10 cellular contexts compared by ENCODE assay signal in the genomic region with DNA sequence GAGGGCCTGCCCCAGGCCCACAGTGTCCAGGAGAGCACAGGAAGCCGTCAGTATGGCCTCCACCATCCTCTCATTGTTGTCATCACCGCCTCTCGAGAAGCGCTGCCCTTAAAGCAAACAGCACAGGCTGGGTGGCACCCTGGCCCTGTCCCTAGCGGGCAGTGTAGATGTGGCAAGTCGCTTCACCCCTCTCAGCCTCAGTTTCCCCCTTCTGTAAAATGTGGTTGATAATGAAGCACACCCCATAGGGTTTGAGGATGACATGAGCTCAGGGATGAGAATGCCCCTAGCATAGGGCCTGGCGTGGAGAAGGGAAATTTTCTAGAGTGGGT. TPM values are rescaled to one million over a fixed set of nuclear protein-coding genes. Genes with fewer than 3 reads are reported as not detected.
DNase-seq lines count a peak whose midpoint lies in the region; ATAC-seq and TF ChIP-seq lines count a peak whose summit lies in the region.
"Had no signal": no experiment of that assay in that cellular context is flagged by ENCODE, and none has a peak within 500 bp of the region (broad histone marks: within the 10 kb centered on the region; RNA-seq: fewer than 3 reads in every experiment).

No MANE protein-coding gene starts in this region.

- H3K36me3 Mint-ChIP-seq in CD8-positive, alpha-beta T cell, result no peaks in the 10 kb centered on the region
- no peaks in the 10 kb centered on the region for H3K36me3 Mint-ChIP-seq in neural progenitor cell

- H3K9me1 ChIP-seq in IMR-90 (ENCODE audit: insufficient read depth, low read length), result no peaks in the 10 kb centered on the region

- no peak overlapping the region for H3K27ac ChIP-seq in CD8-positive, alpha-beta T cell (ENCODE audit: low read depth, low read length)
- H3K27ac ChIP-seq in IMR-90 (ENCODE audit: insufficient read depth, low read length) (no peak overlapping the region), cingulate gyrus (ENCODE audit: low read depth, low read length) (peak overlapping the region; percentile 92), neural progenitor cell (no peak overlapping the region)

- no peak overlapping the region for H3K18ac ChIP-seq in IMR-90 (ENCODE audit: low read depth, low read length)

- peaks cover 9% of the 10 kb centered on the region for H3K4me1 Mint-ChIP-seq in CD8-positive, alpha-beta T cell (ENCODE audit: low read depth)
- peaks cover 7% of the 10 kb centered on the region for H3K4me1 Mint-ChIP-seq in neural progenitor cell

- H3K9me3 Mint-ChIP-seq in CD8-positive, alpha-beta T cell, result no peaks in the 10 kb centered on the region
- no peaks in the 10 kb centered on the region for H3K9me3 Mint-ChIP-seq in neural progenitor cell

- BruUV-seq in IMR-90 (replicated peaks; lab: Mats Ljungman, UMichigan), result no TSS peak

- H3K4me1 ChIP-seq in CD8-positive, alpha-beta T cell (ENCODE audit: insufficient read depth, low read length), result peaks cover 6% of the 10 kb centered on the region
- peaks cover 3% of the 10 kb centered on the region; the same call in 1 of the 2 replicates for H3K4me1 ChIP-seq in IMR-90 (ENCODE audit: control insufficient read depth, insufficient read depth, low read length)
- no peaks in the 10 kb centered on the region for H3K4me1 ChIP-seq in neural progenitor cell

- TF ChIP-seq CTCF in CD8-positive, alpha-beta T cell (IDR thresholded peaks at IDR 0.05), result peak; percentile 42
- TF ChIP-seq CTCF in IMR-90 (conservative IDR thresholded peaks at IDR 0.05; ENCODE audit: low read depth, low read length), result no peak
- TF ChIP-seq CTCF in neural progenitor cell (IDR thresholded peaks at IDR 0.05), result no peak
- TF ChIP-seq CTCF in omental fat pad (IDR thresholded peaks at IDR 0.05), result no peak

- no peak overlapping the region for H3K4ac ChIP-seq in IMR-90 (ENCODE audit: low read depth, low read length)

- in situ Hi-C loops in IMR-90 (cut with MboI; ENCODE audit: low sequenced_read_pairs), result loop anchor here (5.0 kb wide), 1 partner anchor 235 kb away; no protein-coding TSS in a partner anchor

- H3K79me2 ChIP-seq in neural progenitor cell (ENCODE audit: low read depth), result no peaks in the 10 kb centered on the region

- H2AK5ac ChIP-seq in IMR-90 (ENCODE audit: low read depth, low read length), result no peak overlapping the region

- no peak for DNase-seq in CD8-positive, alpha-beta T cell
- DNase-seq in IMR-90, result no peak
- DNase-seq in neural progenitor cell (ENCODE audit: low spot score), result no peak
- DNase-seq in NCI-H2171 treated with DMSO at 0.1 percent for 48 hours (lab: John Stamatoyannopoulos, UW), result no peak
- no peak for DNase-seq in anterior cingulate cortex (lab: John Stamatoyannopoulos, UW)
- DNase-seq in NCI-H2081 (lab: John Stamatoyannopoulos, UW), result no peak
- DNase-seq in omental fat pad (ENCODE audit: low spot score), result no peak

- H2BK5ac ChIP-seq in IMR-90 (ENCODE audit: low read depth, low read length, poor library complexity, severe bottlenecking), result no peak overlapping the region

- H2BK15ac ChIP-seq in IMR-90 (ENCODE audit: low read depth, low read length), result 0 out of 3 replicates have a peak overlapping the region, but pooled peaks have one; percentile 3

- H4K20me1 ChIP-seq in IMR-90 (ENCODE audit: insufficient read depth, low read length) (no peaks in the 10 kb centered on the region; the same call in 1 of the 2 replicates), neural progenitor cell (ENCODE audit: low read depth) (no peaks in the 10 kb centered on the region)

- H3K27me3 Mint-ChIP-seq in CD8-positive, alpha-beta T cell (ENCODE audit: low read depth), result no peaks in the 10 kb centered on the region
- peaks cover 3% of the 10 kb centered on the region for H3K27me3 Mint-ChIP-seq in neural progenitor cell (ENCODE audit: insufficient read depth, low read depth)

- H3K9ac ChIP-seq in IMR-90 (ENCODE audit: low read depth, low read length) (no peak overlapping the region), neural progenitor cell (no peak overlapping the region)

- no peak overlapping the region for H3K14ac ChIP-seq in IMR-90 (replicated peaks; ENCODE audit: low read depth, low read length)

- no peak overlapping the region for H4K91ac ChIP-seq in IMR-90 (ENCODE audit: insufficient read depth, low read depth, low read length)

- no peak overlapping the region for H4K8ac ChIP-seq in IMR-90 (ENCODE audit: low read depth in 2 of 2, low read length in 2 of 2)

- peak overlapping the region; percentile 95 for H2AK9ac ChIP-seq in IMR-90 (replicated peaks; ENCODE audit: low read depth, low read length, poor library complexity)

- intact Hi-C loops in CD8-positive, alpha-beta T cell (cut with DNase I, micrococcal nuclease), result loop anchor here (1.0 to 5.0 kb wide), 8 partner anchors 42 to 390 kb away; a partner anchor contains a TSS
- intact Hi-C loops in IMR-90 (cut with micrococcal nuclease), result loop anchor here (1.0 to 5.0 kb wide), 6 partner anchors 51 to 490 kb away; a partner anchor contains a TSS

- no peak overlapping the region for H3K56ac ChIP-seq in IMR-90 (ENCODE audit: extremely low read depth, insufficient read depth, low read length)

- no peaks in the 10 kb centered on the region for H3K27me3 ChIP-seq in CD8-positive, alpha-beta T cell (ENCODE audit: insufficient read depth, low read length)
- H3K27me3 ChIP-seq in IMR-90 (ENCODE audit: control insufficient read depth, insufficient read depth, low read length) (peaks cover 4% of the 10 kb centered on the region; the same call in 1 of the 2 replicates), neural progenitor cell (no peaks in the 10 kb centered on the region)

- H3K27ac Mint-ChIP-seq in CD8-positive, alpha-beta T cell, result no peak overlapping the region
- H3K27ac Mint-ChIP-seq in neural progenitor cell, result peak overlapping the region; percentile 33

- dilution Hi-C loops in IMR-90 (cut with HindIII; ENCODE audit: low sequenced_read_pairs, unreplicated experiment), result no loop called here

- TF ChIP-seq RAD21 in IMR-90 (IDR thresholded peaks at IDR 0.05; ENCODE audit: low read length), result no peak

- no peaks in the 10 kb centered on the region for H3K36me3 ChIP-seq in CD8-positive, alpha-beta T cell (ENCODE audit: insufficient read depth, low read length)
- H3K36me3 ChIP-seq in IMR-90 (ENCODE audit: control insufficient read depth, insufficient read depth, low read length) (no peaks in the 10 kb centered on the region), neural progenitor cell (no peaks in the 10 kb centered on the region)

- H3K79me1 ChIP-seq in IMR-90 (ENCODE audit: low read depth in 1 of 2, low read length in 2 of 2), result no peaks in the 10 kb centered on the region

- WGBS in IMR-90 (ENCODE audit: extremely low coverage in 2 of 2, insufficient read length in 1 of 2), 2 experiments, result 0% methylated on average over 1 of the region's 7 CpGs; no CpG with 5 or more reads in 1 of the 2 experiments

- POLR2A ChIA-PET in CD8-positive, alpha-beta T cell (lab: Charles Lee), result no interaction called here
- POLR2A ChIA-PET in IMR-90 (lab: Charles Lee; ENCODE audit: unreplicated experiment), result interaction anchor here (1.1 kb wide), 1 partner anchor 43 kb away, joined by 11 read pairs; no protein-coding TSS in a partner anchor

- H4K5ac ChIP-seq in IMR-90 (ENCODE audit: low read depth, low read length), result no peak overlapping the region

- ATAC-seq in CD8-positive, alpha-beta T cell, result no peak
- ATAC-seq in IMR-90 (ENCODE audit: low read depth), result no peak; the same call in 1 of the 2 replicates
- ATAC-seq in omental fat pad (ENCODE audit: low FRiP score), result no peak

- CTCF ChIA-PET in CD8-positive, alpha-beta T cell (lab: Charles Lee), result interaction anchor here (0.8 to 5.8 kb wide), 21 partner anchors 8 to 235 kb away, joined by 3 to 120 read pairs (median 5); a partner anchor contains a TSS
- CTCF ChIA-PET in IMR-90 (lab: Yijun Ruan, JAX), result interaction anchor here (1.4 to 2.3 kb wide), 3 partner anchors 50 to 235 kb away, joined by 4 to 14 read pairs (median 5); no protein-coding TSS in a partner anchor

- no peaks in the 10 kb centered on the region for H3F3A ChIP-seq in neural progenitor cell (ENCODE audit: low read depth)

- no peak overlapping the region for H2BK20ac ChIP-seq in IMR-90 (ENCODE audit: low read depth, low read length)

- H3K4me2 ChIP-seq in IMR-90 (ENCODE audit: low read depth, low read length) (no peak overlapping the region), neural progenitor cell (no peak overlapping the region)

- H3K4me3 Mint-ChIP-seq in CD8-positive, alpha-beta T cell, result peak overlapping the region; percentile 79
- peak overlapping the region; percentile 64 for H3K4me3 Mint-ChIP-seq in neural progenitor cell

- H2BK120ac ChIP-seq in IMR-90 (ENCODE audit: low read depth, low read length), result no peak overlapping the region

- H3K9me3 ChIP-seq in CD8-positive, alpha-beta T cell (ENCODE audit: low read length), result no peaks in the 10 kb centered on the region
- peaks cover under 1% of the 10 kb centered on the region; the same call in 1 of the 2 replicates for H3K9me3 ChIP-seq in IMR-90 (ENCODE audit: control insufficient read depth, insufficient read depth, low read length)
- no peaks in the 10 kb centered on the region for H3K9me3 ChIP-seq in neural progenitor cell (ENCODE audit: low read depth)

- no peak overlapping the region for H3K4me3 ChIP-seq in CD8-positive, alpha-beta T cell (ENCODE audit: low read depth, low read length)
- H3K4me3 ChIP-seq in IMR-90 (ENCODE audit: insufficient read depth, low read depth, low read length), result no peak overlapping the region
- no peak overlapping the region for H3K4me3 ChIP-seq in neural progenitor cell

- no peak for TF ChIP-seq POLR2A in IMR-90 (IDR thresholded peaks at IDR 0.05; ENCODE audit: low read depth, low read length)

- peak overlapping the region; percentile 98 for H2AFZ ChIP-seq in IMR-90 (replicated peaks; ENCODE audit: low read length, poor library complexity)
- H2AFZ ChIP-seq in neural progenitor cell (replicated peaks), result no peak overlapping the region

- no peak overlapping the region for H3K23ac ChIP-seq in IMR-90 (ENCODE audit: low read depth, low read length)

RNA-seq across cellular contexts. Expression of a gene that starts 13.4 kb away (rescaled TPM):
- total RNA-seq in CD8-positive, alpha-beta T cell, result not detected
- total RNA-seq in IMR-90 (2012; rRNA removed) (not detected in 2 replicates), neural progenitor cell (ENCODE audit: low replicate concordance) (not detected in 2 replicates), omental fat pad (not detected)
- polyA plus RNA-seq in IMR-90 (2012; rRNA removed), result not detected in 2 replicates
- polyA plus RNA-seq in IMR-90 (2012; cell fraction: cytosol; rRNA removed), result not detected in 2 replicates
- not detected in 2 replicates for polyA plus RNA-seq in IMR-90 (2012; cell fraction: nucleus; rRNA removed; ENCODE audit: low replicate concordance)
- total RNA-seq: fibroblast of lung, lung microvascular endothelial cell had no signal
- polyA plus RNA-seq: fibroblast of lung had no signal

RNA-seq across cellular contexts. Expression of a gene that starts 33.2 kb away (rescaled TPM):
- not detected for total RNA-seq in CD8-positive, alpha-beta T cell
- total RNA-seq in IMR-90 (2012; rRNA removed) (not detected in 2 replicates), neural progenitor cell (ENCODE audit: low replicate concordance) (not detected in 2 replicates), omental fat pad (not detected)
- polyA plus RNA-seq in IMR-90 (2012; rRNA removed), result not detected in 2 replicates
- polyA plus RNA-seq in IMR-90 (2012; cell fraction: cytosol; rRNA removed), result not detected in 2 replicates
- polyA plus RNA-seq in IMR-90 (2012; cell fraction: nucleus; rRNA removed; ENCODE audit: low replicate concordance), result not detected in 2 replicates
- total RNA-seq: fibroblast of lung, lung microvascular endothelial cell had no signal
- polyA plus RNA-seq: fibroblast of lung had no signal

RNA-seq across cellular contexts. Expression of a gene that starts 33.3 kb away (rescaled TPM):
- under 1 TPM; 0.14 to 0.22 TPM for total RNA-seq in CD8-positive, alpha-beta T cell
- total RNA-seq in IMR-90 (2012; rRNA removed) (not detected in 2 replicates), neural progenitor cell (ENCODE audit: low replicate concordance) (0.37 and 0.43 TPM in 2 replicates), omental fat pad (1 to 10 TPM in 2 of 4 donors, under 1 TPM in 2; 0.32 to 2.1 (median 1.2) TPM)
- not detected in 2 replicates for polyA plus RNA-seq in IMR-90 (2012; rRNA removed)
- polyA plus RNA-seq in IMR-90 (2012; cell fraction: cytosol; rRNA removed), result not detected in 2 replicates
- not detected in 2 replicates for polyA plus RNA-seq in IMR-90 (2012; cell fraction: nucleus; rRNA removed; ENCODE audit: low replicate concordance)
- total RNA-seq: lung microvascular endothelial cell had no signal
- polyA plus RNA-seq: fibroblast of lung had no signal

RNA-seq across cellular contexts. Expression of a gene that starts 33.8 kb away (rescaled TPM):
- total RNA-seq in CD8-positive, alpha-beta T cell, result not detected
- total RNA-seq in IMR-90 (2012; rRNA removed) (not detected in 2 replicates), neural progenitor cell (ENCODE audit: low replicate concordance) (not detected in 2 replicates), omental fat pad (not detected)
- not detected in 2 replicates for polyA plus RNA-seq in IMR-90 (2012; rRNA removed)
- not detected in 2 replicates for polyA plus RNA-seq in IMR-90 (2012; cell fraction: cytosol; rRNA removed)
- not detected in 2 replicates for polyA plus RNA-seq in IMR-90 (2012; cell fraction: nucleus; rRNA removed; ENCODE audit: low replicate concordance)
- total RNA-seq: fibroblast of lung, lung microvascular endothelial cell had no signal
- polyA plus RNA-seq: fibroblast of lung had no signal
